13 cellular contexts compared by ENCODE assay signal in the genomic region with DNA sequence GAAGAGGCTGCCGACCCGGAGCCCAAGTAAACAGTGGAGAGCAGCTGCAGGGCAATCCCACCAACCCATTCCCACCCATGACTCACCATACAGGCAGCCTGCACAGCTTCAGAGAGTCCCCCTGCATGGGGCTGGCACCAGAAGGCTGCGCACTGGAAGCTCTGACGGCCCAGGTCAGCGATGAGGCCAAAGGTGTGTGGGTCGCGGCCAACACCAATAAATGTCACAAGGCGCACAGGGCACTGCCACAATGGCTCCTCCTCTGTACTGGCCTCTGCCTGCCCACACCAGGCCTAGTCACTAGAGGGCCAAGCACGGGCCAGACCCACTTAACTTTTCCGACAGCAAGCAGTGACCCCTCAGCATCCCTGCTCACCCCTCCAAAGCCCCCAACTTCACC.
"Had no signal": no experiment of that assay in that cellular context is flagged by ENCODE, and none has a peak within 500 bp of the region (broad histone marks: within the 10 kb centered on the region; RNA-seq: fewer than 3 reads in every experiment).

No MANE protein-coding gene starts in this region.

- H3K9me3 Mint-ChIP-seq: activated CD4-positive, alpha-beta memory T cell treated with anti-CD3 and anti-CD28 coated beads for 36 hours; activated T-cell treated with anti-CD3 and anti-CD28 coated beads, Interleukin-2, amount 50 U/mL, for 72 hours; natural killer cell had no signal

- H3K4me3 ChIP-seq: cardiac muscle cell, psoas muscle, thyroid gland, vagina had no signal

- H3K27me3 ChIP-seq: cardiac muscle cell, thyroid gland, vagina had no signal

- H3K27ac Mint-ChIP-seq: activated CD4-positive, alpha-beta memory T cell treated with anti-CD3 and anti-CD28 coated beads for 36 hours; activated T-cell treated with anti-CD3 and anti-CD28 coated beads, Interleukin-2, amount 50 U/mL, for 72 hours had no signal

- H3K27me3 Mint-ChIP-seq: activated CD4-positive, alpha-beta memory T cell treated with anti-CD3 and anti-CD28 coated beads for 36 hours had no signal

- H3K27ac ChIP-seq: cardiac muscle cell, psoas muscle, thyroid gland, vagina had no signal

- H3K9me3 ChIP-seq: psoas muscle, thyroid gland, vagina had no signal

- H3K36me3 Mint-ChIP-seq: natural killer cell had no signal

- ATAC-seq: activated T-cell treated with anti-CD3 and anti-CD28 coated beads, Interleukin-2, amount 50 U/mL, for 72 hours; natural killer cell; psoas muscle had no signal

- H3K4me3 Mint-ChIP-seq: activated CD4-positive, alpha-beta memory T cell treated with anti-CD3 and anti-CD28 coated beads for 36 hours; activated T-cell treated with anti-CD3 and anti-CD28 coated beads, Interleukin-2, amount 50 U/mL, for 72 hours; natural killer cell had no signal

- DNase-seq: activated CD4-positive, alpha-beta memory T cell treated with anti-CD3 and anti-CD28 coated beads for 36 hours; activated CD4-positive, alpha-beta T cell treated with anti-CD3 and anti-CD28 coated beads for 1 hour; activated naive CD4-positive, alpha-beta T cell treated with Interleukin-2 at 50 U/mL for 16 hours; activated T-cell treated with anti-CD3 and anti-CD28 coated beads, Interleukin-2, amount 50 U/mL, for 72 hours; foreskin melanocyte; natural killer cell; psoas muscle; stimulated activated CD4-positive, alpha-beta T cell treated with anti-CD3 and anti-CD28 coated beads, Interleukin-4, amount 100 ng/mL, for 1 hour; T-helper 9 cell; thyroid gland had no signal

- FAIRE-seq: colon had no signal
